Comparison of ENCODE assay signal across 8 cellular contexts in the genomic region with DNA sequence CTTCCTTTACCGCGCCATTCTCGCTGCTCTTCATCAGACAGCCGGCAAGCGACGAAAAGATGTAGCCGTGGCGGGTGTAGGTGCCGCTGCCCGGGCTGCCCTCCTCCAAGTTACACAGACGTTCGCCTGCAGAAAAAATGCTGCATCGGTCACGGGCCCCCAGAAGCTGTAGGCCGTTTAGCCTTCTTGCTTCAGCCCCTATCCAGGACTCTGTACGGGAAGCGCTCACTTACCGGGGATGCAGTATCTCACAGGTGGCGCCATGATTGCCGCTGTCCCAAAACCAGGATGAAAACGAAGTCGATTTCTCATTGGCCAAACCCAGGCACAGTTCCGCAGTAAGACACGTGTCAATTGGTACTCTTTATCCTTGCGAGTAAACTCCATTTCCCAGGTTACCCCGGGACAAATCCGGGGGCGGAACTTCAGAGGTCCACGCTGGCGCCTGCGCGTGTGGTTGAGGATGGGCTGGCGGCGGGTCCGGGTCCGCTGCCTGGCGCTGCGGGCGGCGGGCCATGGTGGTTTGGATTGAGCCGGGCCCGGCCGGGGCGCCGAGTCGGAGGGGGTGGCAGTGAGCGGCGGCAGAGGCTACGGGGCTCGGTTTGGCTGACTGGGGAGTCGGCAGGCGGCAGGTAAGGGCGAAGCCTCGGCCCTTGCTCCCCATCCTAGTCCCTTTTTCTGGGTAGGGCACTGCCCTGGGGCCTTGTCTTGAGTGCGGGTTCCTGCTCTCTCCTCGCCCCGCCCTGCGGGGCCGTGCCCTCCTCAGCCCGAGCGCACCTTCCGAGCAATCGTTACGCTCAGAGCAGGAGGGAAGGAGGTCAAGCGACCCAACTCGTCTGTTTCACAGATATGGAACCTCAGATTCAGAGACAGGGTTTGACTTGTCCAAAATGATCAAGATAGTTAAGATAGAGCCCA. TPM values are rescaled to one million over a fixed set of nuclear protein-coding genes. Genes with fewer than 3 reads are reported as not detected.
DNase-seq lines count a peak whose midpoint lies in the region; ATAC-seq lines count a peak whose summit lies in the region.

A gene with protein sequence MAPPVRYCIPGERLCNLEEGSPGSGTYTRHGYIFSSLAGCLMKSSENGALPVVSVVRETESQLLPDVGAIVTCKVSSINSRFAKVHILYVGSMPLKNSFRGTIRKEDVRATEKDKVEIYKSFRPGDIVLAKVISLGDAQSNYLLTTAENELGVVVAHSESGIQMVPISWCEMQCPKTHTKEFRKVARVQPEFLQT (minus strand): TSS at position 285 of the 918 bp plus-strand sequence. CDS start 21 bp downstream, at position 264.
A gene (plus strand): TSS at position 454 of the 918 bp plus-strand sequence. CDS start 5,501 bp downstream, outside the sequence.

- no peaks in the 10 kb centered on the region for H3K9me3 Mint-ChIP-seq in dendritic cell treated with granulocyte-macrophage colony-stimulating factor and Interleukin-4, amounts not matched to agents 40 ng/mL and 50 ng/mL, for 4 days

- intact Hi-C loops in dendritic cell treated with granulocyte-macrophage colony-stimulating factor and Interleukin-4, amounts not matched to agents 40 ng/mL and 50 ng/mL, for 4 days (cut with micrococcal nuclease) = loop anchor here (1.0 to 5.0 kb wide), 2 partner anchors 39 to 51 kb away; a partner anchor contains a TSS

- DNase-seq in C1 segment of cervical spinal cord (lab: John Stamatoyannopoulos, UW) = peak; percentile 40 to 97 (median 90)
- DNase-seq in NCI-H748 (lab: John Stamatoyannopoulos, UW; ENCODE audit: unreplicated experiment) = peak; percentile 93
- peak; percentile 85 for DNase-seq in activated CD4-positive, alpha-beta T cell treated with anti-CD3 and anti-CD28 coated beads, Interleukin-2, amount 50 U/mL, for 1 hour
- DNase-seq in left lobe of liver (ENCODE audit: low spot score) = peak; percentile 94
- peak; percentile 90 for DNase-seq in stimulated activated CD4-positive, alpha-beta T cell treated with anti-CD3 and anti-CD28 coated beads, Interleukin-2, amount 100 ng/mL, for 4 hours (ENCODE audit: low read depth)

- H3K27ac Mint-ChIP-seq in dendritic cell treated with granulocyte-macrophage colony-stimulating factor and Interleukin-4, amounts not matched to agents 40 ng/mL and 50 ng/mL, for 4 days = peak within 1 kb of the TSS; percentile 85

- H3K36me3 Mint-ChIP-seq in dendritic cell treated with granulocyte-macrophage colony-stimulating factor and Interleukin-4, amounts not matched to agents 40 ng/mL and 50 ng/mL, for 4 days (ENCODE audit: low read depth) = peaks cover 52% of the 10 kb centered on the region

- peak within 1 kb of the TSS; percentile 98 for H3K4me3 Mint-ChIP-seq in dendritic cell treated with granulocyte-macrophage colony-stimulating factor and Interleukin-4, amounts not matched to agents 40 ng/mL and 50 ng/mL, for 4 days

- ATAC-seq in GM19351 (IDR thresholded peaks at IDR 0.05; ENCODE audit: unreplicated experiment) (peak; percentile 95), HG03521 (IDR thresholded peaks at IDR 0.05; ENCODE audit: unreplicated experiment) (peak; percentile 95), left lobe of liver (peak; percentile 96)

- no peaks in the 10 kb centered on the region for H3K27me3 Mint-ChIP-seq in dendritic cell treated with granulocyte-macrophage colony-stimulating factor and Interleukin-4, amounts not matched to agents 40 ng/mL and 50 ng/mL, for 4 days

- peaks cover 34% of the 10 kb centered on the region for H3K4me1 Mint-ChIP-seq in dendritic cell treated with granulocyte-macrophage colony-stimulating factor and Interleukin-4, amounts not matched to agents 40 ng/mL and 50 ng/mL, for 4 days (ENCODE audit: low read depth)

RNA-seq across cellular contexts. Expression of the first gene that starts in this region (rescaled TPM):
- total RNA-seq in left lobe of liver = 10.3 TPM

RNA-seq across cellular contexts. Expression of the second gene that starts in this region (rescaled TPM):
- 25.2 TPM for total RNA-seq in left lobe of liver

Comparison
In these comparisons a context has a peak if more than half of its experiments do, and no peak if none do; other contexts are left out.
1. Peak in every context shown above with its lines: DNase-seq and ATAC-seq.